ENCODE assay signal across 14 cellular contexts in the genomic region with DNA sequence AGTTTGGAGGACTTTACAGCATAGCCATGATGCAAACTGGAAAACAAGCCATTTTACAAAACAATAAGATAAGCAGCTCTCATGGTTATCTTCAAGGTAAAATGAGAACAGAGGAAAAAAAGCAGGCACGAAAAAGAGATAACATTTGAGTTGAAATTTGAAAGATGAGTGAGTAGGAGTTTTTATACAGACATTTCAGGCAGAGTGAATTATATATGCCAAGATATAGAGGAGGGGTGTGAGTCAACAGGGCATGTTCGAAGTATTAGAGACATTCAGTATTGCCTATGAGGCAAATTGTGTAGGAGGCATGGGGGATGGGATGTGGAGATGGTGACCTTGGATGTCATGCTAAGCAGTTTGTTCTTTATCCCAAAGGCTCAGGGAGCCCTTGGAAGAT.
DNase-seq lines count a peak whose midpoint lies in the region; ATAC-seq and TF ChIP-seq lines count a peak whose summit lies in the region.
"Had no signal": no experiment of that assay in that cellular context is flagged by ENCODE, and none has a peak within 500 bp of the region (broad histone marks: within the 10 kb centered on the region; RNA-seq: fewer than 3 reads in every experiment).

No MANE protein-coding gene starts in this region.

- ATAC-seq in HG02870 (IDR thresholded peaks at IDR 0.05; ENCODE audit: unreplicated experiment) (no peak), GM19324 (IDR thresholded peaks at IDR 0.05; ENCODE audit: low FRiP score, unreplicated experiment) (no peak)

- H3K27me3 ChIP-seq in WERI-Rb-1 (ENCODE audit: insufficient read depth, low read depth, severe bottlenecking) = no peaks in the 10 kb centered on the region

- DNase-seq in NCI-H226 (peak; percentile 45), WERI-Rb-1 (peak; percentile 31), caudate nucleus (lab: John Stamatoyannopoulos, UW) (peak in 5 of 61 donors; percentile 23 to 58 (median 34)), NOMO-1 (lab: John Stamatoyannopoulos, UW; ENCODE audit: unreplicated experiment in 2 of 2) (no peak)
- DNase-seq: ACHN; AML-193; Caco-2; CD4-positive, alpha-beta T cell; GOT3; H9 had no signal

- no peak overlapping the region for H3K4me3 ChIP-seq in WERI-Rb-1 (ENCODE audit: low read depth, low read length)

- no peaks in the 10 kb centered on the region for H3K36me3 ChIP-seq in WERI-Rb-1

- no peaks in the 10 kb centered on the region for H3K9me3 ChIP-seq in WERI-Rb-1 (ENCODE audit: severe bottlenecking)
- H3K9me3 ChIP-seq: Caco-2 had no signal

- H3K27ac ChIP-seq in WERI-Rb-1 (no peak overlapping the region), caudate nucleus (ENCODE audit: low read depth, low read length) (peak overlapping the region; percentile 55)
- H3K27ac ChIP-seq: C4-2B, HL-60 had no signal

- TF ChIP-seq CTCF in WERI-Rb-1 (IDR thresholded peaks at IDR 0.05; ENCODE audit: low read depth, low read length) = no peak

Comparison
In these comparisons a context has a peak if more than half of its experiments do, and no peak if none do; other contexts are left out.
1. DNase-seq: peak in NCI-H226 (single experiment) and WERI-Rb-1 (single experiment); none in NOMO-1 (0 of 2).